28 cellular contexts compared by ENCODE assay signal in the genomic region with DNA sequence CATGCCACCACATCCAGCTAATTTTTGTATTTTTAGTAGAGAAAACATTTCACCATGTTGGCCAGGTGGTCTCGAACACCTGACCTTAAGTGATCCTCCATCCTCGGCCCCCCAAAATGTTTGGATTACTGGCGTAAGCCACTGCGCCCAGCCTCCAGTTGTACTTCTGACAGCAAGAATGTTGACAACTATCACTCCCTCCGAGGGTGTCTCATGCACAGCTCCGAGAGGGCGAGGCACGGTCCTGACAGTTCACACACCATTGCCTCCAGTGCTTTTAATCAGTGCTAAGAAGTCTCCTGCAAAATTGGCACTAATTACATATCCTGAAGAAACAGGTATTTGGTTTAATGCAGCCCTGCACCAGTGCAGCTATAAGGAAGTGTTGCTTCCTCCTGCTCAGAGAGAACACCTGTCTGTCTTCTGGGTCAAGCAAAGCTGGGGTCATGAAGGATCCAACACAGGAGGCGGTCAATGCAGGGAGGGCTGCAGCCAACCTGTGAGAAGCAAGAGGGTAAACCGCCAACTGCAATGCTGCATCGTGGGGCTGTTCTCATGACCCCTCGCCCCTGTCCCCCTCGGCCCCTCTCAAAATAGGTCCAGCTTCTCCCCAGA.
"Had no signal": no experiment of that assay in that cellular context is flagged by ENCODE, and none has a peak within 500 bp of the region (broad histone marks: within the 10 kb centered on the region; RNA-seq: fewer than 3 reads in every experiment).

No MANE protein-coding gene starts in this region.

- H3K27me3 ChIP-seq: ascending aorta, body of pancreas, MG63, Peyer's patch, SJSA1 had no signal

- H3K36me3 ChIP-seq: ascending aorta, MG63, Peyer's patch, SJSA1 had no signal

- DNase-seq: activated CD4-positive, alpha-beta T cell treated with anti-CD3 and anti-CD28 coated beads for 48 hours; activated CD4-positive, alpha-beta T cell treated with anti-CD3 and anti-CD28 coated beads, Interleukin-2, amount 50 U/mL, for 4 hours; activated CD4-positive, CD25-positive, alpha-beta regulatory T cell treated with anti-CD3 and anti-CD28 coated beads, Interleukin-2, amount 50 U/mL, for 72 hours; activated CD8-positive, alpha-beta memory T cell treated with anti-CD3 and anti-CD28 coated beads, Interleukin-2, amount 50 U/mL, for 48 hours; activated CD8-positive, alpha-beta T cell treated with anti-CD3 and anti-CD28 coated beads, Interleukin-2, amount 10 ng/mL, durations not matched to agents 7 days and 5 days; activated effector memory CD4-positive, alpha-beta T cell treated with Interleukin-2 at 50 U/mL for 16 hours; activated naive CD4-positive, alpha-beta T cell treated with Interleukin-2 at 50 U/mL for 16 hours; activated naive CD8-positive, alpha-beta T cell treated with anti-CD3 and anti-CD28 coated beads, Interleukin-2, amount 50 U/mL, for 24 hours; activated T-cell treated with anti-CD3 and anti-CD28 coated beads, Interleukin-2, amount 50 U/mL, for 1 hour; amniotic stem cell; body of pancreas; central memory CD4-positive, alpha-beta T cell; MG63; MV-4-11; NCI-H1092 treated with DMSO at 0.1 percent for 48 hours; NCI-H1417 treated with DMSO at 0.1 percent for 48 hours; NCI-H1694; NCI-H2029; NCI-H345; NCI-H510A; NCI-H526 treated with DMSO at 0.1 percent for 48 hours; Peyer's patch; SHP77 had no signal

- H3K4me3 ChIP-seq: ascending aorta, body of pancreas, MG63, Peyer's patch, SJSA1 had no signal

- H3K4me1 ChIP-seq: ascending aorta, body of pancreas, Peyer's patch, SJSA1 had no signal

- H3K9me3 ChIP-seq: ascending aorta, body of pancreas, MG63, Peyer's patch, SJSA1 had no signal

- H3K27ac ChIP-seq: ascending aorta, body of pancreas, Peyer's patch, SJSA1 had no signal

- ATAC-seq: activated CD8-positive, alpha-beta T cell treated with anti-CD3 and anti-CD28 coated beads, Interleukin-2, amount 10 ng/mL, durations not matched to agents 7 days and 5 days; activated naive CD4-positive, alpha-beta T cell treated with anti-CD3 and anti-CD28 coated beads, Interleukin-2, amount 50 U/mL, for 72 hours; activated naive CD8-positive, alpha-beta T cell treated with anti-CD3 and anti-CD28 coated beads, Interleukin-2, amount 50 U/mL, for 24 hours; body of pancreas; SK-N-SH treated with all-trans-retinoic acid at 6 μM for 48 hours; WTC11 had no signal
